In the genomic region with DNA sequence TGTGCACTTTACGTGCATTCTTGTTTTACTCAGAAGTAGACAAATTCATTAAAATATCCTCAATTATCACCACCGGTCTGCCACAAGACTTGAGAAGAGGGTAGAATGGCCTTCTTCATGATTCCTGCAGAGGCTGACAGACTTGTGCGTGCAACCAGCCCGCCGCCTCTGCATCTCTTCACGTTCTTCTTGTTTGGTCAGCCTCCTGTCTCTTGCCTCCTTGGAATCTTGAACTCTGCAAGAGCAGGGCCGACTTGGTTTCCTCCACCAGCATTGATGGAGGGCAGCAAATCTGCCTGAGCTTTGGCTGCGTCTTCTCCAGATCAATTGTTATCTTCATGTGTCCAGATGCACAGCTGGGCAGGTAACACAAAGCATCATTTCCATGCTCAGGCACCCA, we compare ENCODE assay signal across 1 cellular context.
TF ChIP-seq lines count a peak whose summit lies in the region.

No MANE protein-coding gene starts in this region.

TF ChIP-seq in IMR-90, 13 proteins besides CTCF, POLR2A, EP300 and RAD21:
- no peak for TF ChIP-seq MAZ (IDR thresholded peaks at IDR 0.05; ENCODE audit: borderline replicate concordance, low read depth, low read length)
TF ChIP-seq in IMR-90: peak in this region for 0.
